ENCODE assay signal across 26 cellular contexts in the genomic region with DNA sequence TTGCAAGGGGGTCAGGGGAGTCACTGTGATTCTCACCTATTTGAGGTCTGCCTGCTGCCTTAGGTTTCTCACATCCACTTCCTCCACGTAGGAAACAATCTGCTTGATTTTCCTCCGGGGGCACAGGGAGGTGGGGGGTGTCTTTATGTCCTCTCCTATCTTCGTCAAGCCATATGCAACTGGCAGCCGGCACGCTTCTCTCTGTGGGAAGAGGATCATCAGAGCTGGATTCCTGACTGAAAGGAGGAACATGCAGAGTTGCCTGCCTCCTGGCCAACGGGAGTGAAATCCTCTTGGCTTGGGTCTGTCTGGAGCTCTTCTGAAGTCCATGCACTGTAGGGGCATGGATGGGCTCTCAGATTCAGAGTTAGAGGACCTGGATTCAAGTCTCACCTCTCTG.
"Had no signal": no experiment of that assay in that cellular context is flagged by ENCODE, and none has a peak within 500 bp of the region (broad histone marks: within the 10 kb centered on the region; RNA-seq: fewer than 3 reads in every experiment).

No MANE protein-coding gene starts in this region.

- H3K9me3 Mint-ChIP-seq: nephron, neural crest cell had no signal

- H3K36me3 Mint-ChIP-seq: naive thymus-derived CD8-positive, alpha-beta T cell; stimulated activated naive B cell treated with anti-CD40 and anti-IgM and Interleukin-4, amounts not matched to agents 10 μg/mL and 1 μg/mL and 100 μg/mL, for 72 hours had no signal

- H3K27me3 ChIP-seq: neutrophil, stomach, suprapubic skin, tibial artery, upper lobe of right lung had no signal

- H3K9me3 ChIP-seq: mucosa of descending colon, neutrophil, stomach, suprapubic skin, thoracic aorta, tibial artery, upper lobe of right lung had no signal

- H3K36me3 ChIP-seq: left ventricle myocardium inferior, neutrophil, stomach, suprapubic skin, thoracic aorta, tibial artery, upper lobe of right lung had no signal

- H3K27ac ChIP-seq: left ventricle myocardium inferior, neutrophil, skin epidermis, stomach, suprapubic skin, thoracic aorta, tibial artery, upper lobe of right lung had no signal

- ATAC-seq: mucosa of descending colon; naive thymus-derived CD8-positive, alpha-beta T cell; right cardiac atrium; sciatic nerve; stimulated activated naive B cell treated with anti-CD40 and anti-IgM and Interleukin-4, amounts not matched to agents 10 μg/mL and 1 μg/mL and 100 μg/mL, for 72 hours; stimulated activated naive CD8-positive, alpha-beta T cell treated with anti-CD3 and anti-CD28 coated beads, Interleukin-15, Interleukin-2, amounts not matched to agents 100 U/mL and 50 U/mL, for 24 hours; upper lobe of right lung had no signal

- DNase-seq: islet precursor cell; left ventricle myocardium inferior; midbrain; mucosa of descending colon; naive thymus-derived CD8-positive, alpha-beta T cell; occipital lobe; stimulated activated CD4-positive, alpha-beta T cell treated with anti-CD3 and anti-CD28 coated beads, Interleukin-12 subunit alpha, Interleukin-12 subunit beta, amount 100 ng/mL, for 4 hours; stimulated activated CD4-positive, alpha-beta T cell treated with anti-CD3 and anti-CD28 coated beads, Interleukin-15, amount 100 ng/mL, for 24 hours; stimulated activated CD4-positive, alpha-beta T cell treated with anti-CD3 and anti-CD28 coated beads, Interleukin-2, amount 100 ng/mL, for 24 hours; stimulated activated CD4-positive, alpha-beta T cell treated with anti-CD3 and anti-CD28 coated beads, Interleukin-4, amount 100 ng/mL, for 1 hour; stimulated activated naive B cell treated with anti-CD40 and anti-IgM and Interleukin-4, amounts not matched to agents 10 μg/mL and 1 μg/mL and 100 μg/mL, for 72 hours; stimulated activated naive CD8-positive, alpha-beta T cell treated with anti-CD3 and anti-CD28 coated beads, Interleukin-15, Interleukin-2, amounts not matched to agents 100 U/mL and 50 U/mL, for 24 hours; stomach; tibial artery; trophoblast cell; upper lobe of right lung had no signal

- H3K4me1 Mint-ChIP-seq: naive thymus-derived CD8-positive, alpha-beta T cell; nephron; neural crest cell; stimulated activated naive B cell treated with anti-CD40 and anti-IgM and Interleukin-4, amounts not matched to agents 10 μg/mL and 1 μg/mL and 100 μg/mL, for 72 hours had no signal

- H3K27me3 Mint-ChIP-seq: naive thymus-derived CD8-positive, alpha-beta T cell had no signal

- H3K27ac Mint-ChIP-seq: naive thymus-derived CD8-positive, alpha-beta T cell; nephron; progenitor cell of endocrine pancreas; stimulated activated naive B cell treated with anti-CD40 and anti-IgM and Interleukin-4, amounts not matched to agents 10 μg/mL and 1 μg/mL and 100 μg/mL, for 72 hours had no signal

- H3K4me1 ChIP-seq: left ventricle myocardium inferior, stomach, suprapubic skin, tibial artery, upper lobe of right lung had no signal

- H3K4me3 ChIP-seq: left ventricle myocardium inferior, lung, mucosa of descending colon, skin epidermis, stomach, suprapubic skin, thoracic aorta, tibial artery, upper lobe of right lung had no signal

- H3K4me3 Mint-ChIP-seq: naive thymus-derived CD8-positive, alpha-beta T cell; nephron; neural crest cell; stimulated activated naive B cell treated with anti-CD40 and anti-IgM and Interleukin-4, amounts not matched to agents 10 μg/mL and 1 μg/mL and 100 μg/mL, for 72 hours had no signal
